Comparison of ENCODE assay signal across 8 cellular contexts in the genomic region with DNA sequence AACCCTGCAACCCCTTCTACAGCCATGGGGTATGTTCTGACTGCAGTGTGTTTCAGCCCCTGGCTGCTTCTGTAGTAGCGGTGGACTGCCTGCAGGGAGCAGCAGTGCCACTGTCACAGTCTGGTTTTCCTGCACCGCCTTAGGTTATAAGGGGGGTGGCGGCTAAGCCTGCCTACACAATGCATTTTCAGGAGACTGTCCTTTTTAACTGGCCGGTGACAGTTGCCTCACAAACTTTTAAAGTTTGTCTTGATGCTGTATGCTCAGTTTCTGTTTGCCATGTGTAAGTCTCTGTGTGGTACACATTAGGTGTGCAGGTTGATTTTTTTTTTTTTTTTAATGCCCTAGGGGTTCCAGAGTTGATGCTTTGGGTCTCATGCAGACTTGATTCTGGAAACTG. TPM values are rescaled to one million over a fixed set of nuclear protein-coding genes. Genes with fewer than 3 reads are reported as not detected.
DNase-seq lines count a peak whose midpoint lies in the region; ATAC-seq, FAIRE-seq and TF ChIP-seq lines count a peak whose summit lies in the region.

No MANE protein-coding gene starts in this region.

- DNase-seq in AG08395 (ENCODE audit: low spot score) (peak; percentile 83), GM18507 (ENCODE audit: extremely low spot score, insufficient read length, low read depth) (peak; percentile 51), HT-29 (ENCODE audit: low spot score) (peak; percentile 77), SJCRH30 (peak; percentile 81 to 88), activated gamma-delta T cell (lab: John Stamatoyannopoulos, UW) (peak; percentile 15), ovary (peak; percentile 49 to 73 (median 62)), tibial artery (peak; percentile 60 to 65)

- H3K27me3 ChIP-seq in SJCRH30 (no peaks in the 10 kb centered on the region), gastroesophageal sphincter (no peaks in the 10 kb centered on the region), ovary (no peaks in the 10 kb centered on the region), tibial artery (no peaks in the 10 kb centered on the region)

- H3K4me3 ChIP-seq in SJCRH30 (no peak overlapping the region), gastroesophageal sphincter (no peak overlapping the region), ovary (no peak overlapping the region), tibial artery (no peak overlapping the region)

- FAIRE-seq in GM18507 (lab: Jason Lieb, UNC) = peak; percentile 88

- TF ChIP-seq CTCF in gastroesophageal sphincter (IDR thresholded peaks at IDR 0.05) = peak; percentile 82 to 93 (median 84)
- peak; percentile 47 to 72 (median 57) for TF ChIP-seq CTCF in ovary (IDR thresholded peaks at IDR 0.05)
- peak; percentile 81 to 84 for TF ChIP-seq CTCF in tibial artery (IDR thresholded peaks at IDR 0.05)

- H3K36me3 ChIP-seq in SJCRH30 (peaks cover 77% of the 10 kb centered on the region), gastroesophageal sphincter (peaks cover 0 to 99% of the 10 kb centered on the region in 2 donors), ovary (no peaks in the 10 kb centered on the region), tibial artery (peaks cover 63 to 97% (median 67%) of the 10 kb centered on the region in 3 donors)

- no peak for TF ChIP-seq EP300 in gastroesophageal sphincter (IDR thresholded peaks at IDR 0.05)
- TF ChIP-seq EP300 in ovary (IDR thresholded peaks at IDR 0.05) = no peak

- H3K4me1 ChIP-seq in SJCRH30 (peaks cover 11% of the 10 kb centered on the region), gastroesophageal sphincter (no peaks in the 10 kb centered on the region), ovary (ENCODE audit: insufficient read depth) (peaks cover 10% of the 10 kb centered on the region), tibial artery (no peaks in the 10 kb centered on the region)

- WGBS in gastroesophageal sphincter (ENCODE audit: low coverage in 1 of 2), 2 donors = 11% methylated on average over 3 to 4 of the region's 4 CpGs
- 14 to 20% (median 15%) methylated on average over 4 of the region's 4 CpGs for WGBS in ovary, 3 donors

- intact Hi-C loops in ovary (cut with DNase I) (loop anchor here (2.0 to 5.0 kb wide), 2 partner anchors 158 to 159 kb away; no protein-coding TSS in a partner anchor), tibial artery (cut with DNase I; ENCODE audit: low total_unique reads) (loop anchor here (5.0 kb wide), 1 partner anchor 159 kb away; no protein-coding TSS in a partner anchor)

- TF ChIP-seq POLR2A in gastroesophageal sphincter (IDR thresholded peaks at IDR 0.05) (no peak), ovary (IDR thresholded peaks at IDR 0.05) (no peak)

- H3K27ac ChIP-seq in SJCRH30 = no peak overlapping the region
- no peak overlapping the region for H3K27ac ChIP-seq in gastroesophageal sphincter
- H3K27ac ChIP-seq in ovary = no peak overlapping the region
- no peak overlapping the region for H3K27ac ChIP-seq in tibial artery

- peak; percentile 76 for ATAC-seq in gastroesophageal sphincter

- no peaks in the 10 kb centered on the region for H3K9me3 ChIP-seq in SJCRH30 (replicated peaks)
- no peaks in the 10 kb centered on the region for H3K9me3 ChIP-seq in gastroesophageal sphincter
- H3K9me3 ChIP-seq in ovary = no peaks in the 10 kb centered on the region
- no peaks in the 10 kb centered on the region for H3K9me3 ChIP-seq in tibial artery

RNA-seq across cellular contexts. Expression of a gene that starts 53.0 kb away (rescaled TPM):
- total RNA-seq in HT-29 (2014; rRNA removed; shearing (Covaris generic)) = 12.6 and 18.4 TPM in 2 replicates
- 33.2 and 36.1 TPM in 2 replicates for total RNA-seq in SJCRH30 (2014; rRNA removed; shearing (Covaris generic))
- total RNA-seq in gastroesophageal sphincter (10 to 100 TPM; 25.8 to 68.2 (median 36.9) TPM), ovary (10 to 100 TPM; 33.7 to 55.0 (median 46.6) TPM)
- polyA plus RNA-seq in ovary = 10 to 100 TPM; 25.0 to 60.7 TPM

Comparison
In these comparisons a context has a peak if more than half of its experiments do, and no peak if none do; other contexts are left out.
1. DNase-seq: peak in every context shown above with its lines; median percentile 84 in SJCRH30; 83 in AG08395; 77 in HT-29; 62 in tibial artery; 62 in ovary; 51 in GM18507; 15 in activated gamma-delta T cell.